8 cellular contexts compared by ENCODE assay signal in the genomic region with DNA sequence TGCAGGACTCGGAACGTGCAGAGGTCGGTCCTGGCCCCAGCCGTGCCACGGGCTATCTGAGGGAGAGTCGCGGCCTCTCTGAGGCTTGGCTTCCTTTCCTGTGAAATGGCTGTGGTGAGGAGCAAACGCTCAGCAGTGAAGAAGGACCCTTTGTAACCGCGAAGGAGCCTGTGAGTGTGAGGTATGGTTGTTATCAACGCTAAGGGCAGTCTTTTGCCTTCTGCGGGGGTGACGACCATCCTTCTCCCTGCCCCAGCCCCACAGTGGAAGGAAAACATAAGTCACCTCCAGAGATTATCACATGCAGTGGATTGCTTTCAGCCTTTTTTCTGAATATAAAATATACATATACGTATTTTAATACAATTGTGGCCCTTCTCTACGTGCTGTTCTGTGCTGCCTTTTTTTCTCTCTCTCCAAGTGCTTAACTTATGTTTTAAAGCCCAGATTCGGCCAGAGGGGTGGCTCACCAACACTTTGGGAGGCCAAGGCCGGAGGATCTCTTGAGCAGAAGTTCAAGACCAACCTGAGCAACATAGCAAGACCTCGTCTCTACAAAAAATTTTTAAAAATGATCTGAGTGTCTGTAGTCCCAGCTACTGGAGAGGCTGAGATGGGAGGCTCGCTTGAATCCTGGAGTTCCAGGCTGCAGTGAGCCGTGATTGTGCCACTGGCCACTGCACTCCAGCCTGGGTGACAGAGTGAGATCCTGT. TPM values are rescaled to one million over a fixed set of nuclear protein-coding genes. Genes with fewer than 3 reads are reported as not detected.
DNase-seq lines count a peak whose midpoint lies in the region; ATAC-seq, FAIRE-seq and TF ChIP-seq lines count a peak whose summit lies in the region.

No MANE protein-coding gene starts in this region.

- no peak for DNase-seq in GM19239 (ENCODE audit: insufficient read length, low spot score)
- DNase-seq in PC-9 = no peak
- no peak for DNase-seq in esophagus muscularis mucosa (ENCODE audit: extremely low spot score)
- DNase-seq in AG20443 (ENCODE audit: low spot score) = no peak
- no peak for DNase-seq in D721Med (ENCODE audit: insufficient read length, low spot score)

- peak overlapping the region; percentile 85 for H3K4me2 ChIP-seq in PC-9

- peak; percentile 64; the same call in 1 of the 2 replicates for TF ChIP-seq CTCF in PC-9 (conservative IDR thresholded peaks at IDR 0.05)
- peak in 1 of 3 experiments; percentile 1 for TF ChIP-seq CTCF in esophagus muscularis mucosa (IDR thresholded peaks at IDR 0.05)
- no peak for TF ChIP-seq CTCF in D721Med (IDR thresholded peaks at IDR 0.05; ENCODE audit: insufficient read depth, missing control alignments)

- TF ChIP-seq EP300 in esophagus muscularis mucosa (IDR thresholded peaks at IDR 0.05) = no peak

- no peak overlapping the region for H3K9ac ChIP-seq in rectal smooth muscle tissue (ENCODE audit: low read length)

- FAIRE-seq in GM19239 (lab: Jason Lieb, UNC) = peak; percentile 62
- no peak for FAIRE-seq in D721Med (lab: Jason Lieb, UNC)

- no peak for TF ChIP-seq POLR2A in esophagus muscularis mucosa (IDR thresholded peaks at IDR 0.05; ENCODE audit: low read depth)

- no peaks in the 10 kb centered on the region for H3K9me2 ChIP-seq in PC-9 (ENCODE audit: insufficient read depth)

- H4K20me1 ChIP-seq in PC-9 (ENCODE audit: insufficient read depth) = no peaks in the 10 kb centered on the region

- no peaks in the 10 kb centered on the region for H3K79me2 ChIP-seq in PC-9 (ENCODE audit: low read depth)

- POLR2A ChIA-PET in PC-9 (lab: Charles Lee; ENCODE audit: unreplicated experiment) = interaction anchor here (0.6 to 1.0 kb wide), 2 partner anchors 27 to 800 kb away, joined by 10 to 13 read pairs; partner anchors contain the start of gene NR4A1

- H3K9me3 ChIP-seq in PC-9 (ENCODE audit: insufficient read depth, low read depth) = no peaks in the 10 kb centered on the region
- H3K9me3 ChIP-seq in esophagus muscularis mucosa = no peaks in the 10 kb centered on the region

- H3K4me3 ChIP-seq in PC-9 = peak overlapping the region; percentile 71
- peak overlapping the region; percentile 63 to 70 (median 64) for H3K4me3 ChIP-seq in esophagus muscularis mucosa
- peak overlapping the region; percentile 61 for H3K4me3 ChIP-seq in rectal smooth muscle tissue (ENCODE audit: low read length)

- H3K36me3 ChIP-seq in PC-9 (ENCODE audit: low read depth) (no peaks in the 10 kb centered on the region), esophagus muscularis mucosa (no peaks in the 10 kb centered on the region), rectal smooth muscle tissue (ENCODE audit: control insufficient read depth, insufficient read depth, low read length) (no peaks in the 10 kb centered on the region)

- intact Hi-C loops in PC-9 (cut with micrococcal nuclease; ENCODE audit: unreplicated experiment) (loop anchor here (1.0 to 5.0 kb wide), 4 partner anchors 20 to 1947 kb away; no protein-coding TSS in a partner anchor), esophagus muscularis mucosa (cut with DNase I) (loop anchor here (2.0 kb wide), 1 partner anchor 19 kb away; no protein-coding TSS in a partner anchor)

- CTCF ChIA-PET in PC-9 (lab: Charles Lee) = interaction anchor here (0.6 to 2.4 kb wide), 9 partner anchors 12 to 969 kb away, joined by 3 to 19 read pairs (median 5); no protein-coding TSS in a partner anchor

- H3F3A ChIP-seq in PC-9 (ENCODE audit: insufficient read depth, low read depth) = peaks cover 16% of the 10 kb centered on the region; the same call in 1 of the 2 replicates

- H3K27me3 ChIP-seq in PC-9 (ENCODE audit: insufficient read depth, low read depth) = peaks cover 4% of the 10 kb centered on the region; the same call in 1 of the 2 replicates
- no peaks in the 10 kb centered on the region for H3K27me3 ChIP-seq in esophagus muscularis mucosa
- H3K27me3 ChIP-seq in rectal smooth muscle tissue (ENCODE audit: control insufficient read depth, insufficient read depth, low read length) = no peaks in the 10 kb centered on the region

- 36% methylated on average over 12 of the region's 20 CpGs for WGBS in esophagus muscularis mucosa

- H2AFZ ChIP-seq in PC-9 = peak overlapping the region; percentile 82

- H3K4me1 ChIP-seq in PC-9 (replicated peaks; ENCODE audit: insufficient read depth) (peaks cover 6% of the 10 kb centered on the region; the same call in 1 of the 2 replicates), esophagus muscularis mucosa (peaks cover 43 to 67% (median 56%) of the 10 kb centered on the region in 4 donors), rectal smooth muscle tissue (ENCODE audit: control insufficient read depth, insufficient read depth, low read length) (peaks cover 15% of the 10 kb centered on the region)

- no TSS peak for BruUV-seq in PC-9 (replicated peaks; lab: Mats Ljungman, UMichigan)

- H3K27ac ChIP-seq in PC-9 (no peak overlapping the region), esophagus muscularis mucosa (replicated peaks in 1 of 4) (peak overlapping the region; percentile 85 to 92 (median 88)), rectal smooth muscle tissue (ENCODE audit: low read depth, low read length) (no peak overlapping the region)

- ATAC-seq in GM19328 (IDR thresholded peaks at IDR 0.05; ENCODE audit: unreplicated experiment) (no peak), HG03354 (IDR thresholded peaks at IDR 0.05; ENCODE audit: poor library complexity, severe bottlenecking, unreplicated experiment) (no peak)

RNA-seq across cellular contexts. Expression of gene TAMALIN, which starts 17.4 kb away (rescaled TPM):
- total RNA-seq in PC-9 (2021) = 0.50 TPM in 1 of 2 replicates, not detected in the other
- 10 to 100 TPM; 13.3 to 26.9 (median 18.3) TPM for total RNA-seq in esophagus muscularis mucosa

RNA-seq across cellular contexts. Expression of gene NR4A1, which starts 27.1 kb away (rescaled TPM):
- total RNA-seq in PC-9 (2021) (6.5 and 13.4 TPM in 2 replicates), esophagus muscularis mucosa (10 to 100 TPM; 26.2 to 88.1 (median 59.4) TPM)

RNA-seq across cellular contexts. Expression of gene ATG101, which starts 45.6 kb away (rescaled TPM):
- total RNA-seq in PC-9 (2021) = 44.6 and 59.0 TPM in 2 replicates
- total RNA-seq in esophagus muscularis mucosa = 10 to 100 TPM; 30.3 to 71.4 (median 61.2) TPM

RNA-seq across cellular contexts. Expression of gene SMIM41, which starts 55.4 kb away (rescaled TPM):
- total RNA-seq in PC-9 (2021) (0.28 TPM in 1 of 2 replicates, not detected in the other), esophagus muscularis mucosa (10 to 100 TPM in 1 of 4 donors, 1 to 10 TPM in 3; 2.1 to 26.6 (median 5.6) TPM)

Comparison
In these comparisons a context has a peak if more than half of its experiments do, and no peak if none do; other contexts are left out.
1. H3K27ac ChIP-seq: peak in esophagus muscularis mucosa (4 of 4); none in PC-9 (single experiment) and rectal smooth muscle tissue (single experiment).
2. Peak in every context shown above with its lines, with median percentiles within 50 percentile points of each other: H3K4me3 ChIP-seq.